Comparison of ENCODE assay signal across 17 cellular contexts in the genomic region with DNA sequence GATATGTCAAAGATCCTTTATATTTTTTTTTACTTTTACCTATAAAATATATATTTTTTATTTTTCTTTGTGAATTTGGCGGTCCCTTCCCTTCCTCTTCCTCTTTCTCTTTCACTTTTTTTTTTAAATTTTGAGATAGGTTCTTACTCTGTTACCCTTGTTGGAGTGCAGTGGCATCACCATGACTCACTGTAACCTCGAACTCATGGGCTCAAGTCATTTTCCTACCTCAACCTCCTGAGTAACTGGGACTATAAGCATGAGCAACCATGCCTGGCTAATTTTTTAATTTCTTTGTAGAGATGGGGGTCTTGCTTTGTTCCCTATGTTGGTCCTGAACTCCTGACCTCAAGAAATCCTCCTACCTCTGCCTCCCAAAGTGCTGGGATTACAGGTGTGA.
DNase-seq lines count a peak whose midpoint lies in the region; ATAC-seq and TF ChIP-seq lines count a peak whose summit lies in the region.
"Had no signal": no experiment of that assay in that cellular context is flagged by ENCODE, and none has a peak within 500 bp of the region (broad histone marks: within the 10 kb centered on the region; RNA-seq: fewer than 3 reads in every experiment).

No MANE protein-coding gene starts in this region.

- ATAC-seq in stimulated activated naive CD8-positive, alpha-beta T cell treated with anti-CD3 and anti-CD28 coated beads, Interleukin-15, Interleukin-2, amounts not matched to agents 100 U/mL and 50 U/mL, for 24 hours = peak; percentile 78
- no peak for ATAC-seq in stimulated activated naive CD8-positive, alpha-beta T cell treated with anti-CD3 and anti-CD28 coated beads, Interleukin-15, amount 100 ng/mL, for 72 hours
- ATAC-seq: PC-3 had no signal

- POLR2A ChIA-PET in activated CD4-positive, alpha-beta T cell treated with anti-CD3 and anti-CD28 coated beads, Interleukin-2, amount 10 ng/mL, durations not matched to agents 7 days and 5 days (lab: Charles Lee) = no interaction called here

- H3K27me3 ChIP-seq in suprapubic skin = no peaks in the 10 kb centered on the region

- TF ChIP-seq CTCF in suprapubic skin (IDR thresholded peaks at IDR 0.05) = no peak

- no peak overlapping the region for H3K4me3 ChIP-seq in suprapubic skin

- DNase-seq in activated CD4-positive, alpha-beta T cell treated with anti-CD3 and anti-CD28 coated beads for 48 hours = peak; percentile 8
- no peak for DNase-seq in activated CD4-positive, alpha-beta T cell treated with anti-CD3 and anti-CD28 coated beads, Interleukin-2, amount 10 ng/mL, durations not matched to agents 7 days and 5 days
- DNase-seq in stimulated activated naive CD8-positive, alpha-beta T cell treated with anti-CD3 and anti-CD28 coated beads, Interleukin-15, Interleukin-2, amounts not matched to agents 100 U/mL and 50 U/mL, for 24 hours = no peak
- no peak for DNase-seq in stimulated activated naive CD8-positive, alpha-beta T cell treated with anti-CD3 and anti-CD28 coated beads, Interleukin-15, amount 100 ng/mL, for 72 hours
- DNase-seq in kidney tubule cell (ENCODE audit: low spot score) (peak; percentile 61), suprapubic skin (ENCODE audit: low spot score in 2 of 2) (no peak), SW 1271 (lab: John Stamatoyannopoulos, UW) (no peak), nucleus accumbens (lab: John Stamatoyannopoulos, UW) (no peak)
- DNase-seq: 8988T, GDM1, H9, NCI-H1417 treated with DMSO at 0.1 percent for 48 hours, NCI-H526, PC-3, RPMI8226 had no signal

- TF ChIP-seq EP300 in suprapubic skin (IDR thresholded peaks at IDR 0.05) = no peak

- 84% methylated on average over 2 of the region's 2 CpGs for WGBS in suprapubic skin

- CTCF ChIA-PET in activated CD4-positive, alpha-beta T cell treated with anti-CD3 and anti-CD28 coated beads, Interleukin-2, amount 10 ng/mL, durations not matched to agents 7 days and 5 days (lab: Charles Lee) = no interaction called here

- peaks cover 18% of the 10 kb centered on the region for H3K27me3 Mint-ChIP-seq in activated CD4-positive, alpha-beta T cell treated with anti-CD3 and anti-CD28 coated beads, Interleukin-2, amount 10 ng/mL, durations not matched to agents 7 days and 5 days
- H3K27me3 Mint-ChIP-seq in stimulated activated naive CD8-positive, alpha-beta T cell treated with anti-CD3 and anti-CD28 coated beads, Interleukin-15, amount 100 ng/mL, for 72 hours = peaks cover 29% of the 10 kb centered on the region

- peak overlapping the region; percentile 75 for H3K27ac ChIP-seq in suprapubic skin
- H3K27ac ChIP-seq: KMS-11 had no signal

- H3K36me3 Mint-ChIP-seq in activated CD4-positive, alpha-beta T cell treated with anti-CD3 and anti-CD28 coated beads, Interleukin-2, amount 10 ng/mL, durations not matched to agents 7 days and 5 days (ENCODE audit: low read depth) = no peaks in the 10 kb centered on the region
- H3K36me3 Mint-ChIP-seq: CD14-positive monocyte had no signal

- H3K4me1 ChIP-seq in suprapubic skin = peaks cover 13% of the 10 kb centered on the region

- H3K9me3 Mint-ChIP-seq in activated CD4-positive, alpha-beta T cell treated with anti-CD3 and anti-CD28 coated beads, Interleukin-2, amount 10 ng/mL, durations not matched to agents 7 days and 5 days = no peaks in the 10 kb centered on the region
- H3K9me3 Mint-ChIP-seq in stimulated activated naive CD8-positive, alpha-beta T cell treated with anti-CD3 and anti-CD28 coated beads, Interleukin-15, amount 100 ng/mL, for 72 hours = no peaks in the 10 kb centered on the region
- H3K9me3 Mint-ChIP-seq: H9 had no signal

- no peak for TF ChIP-seq POLR2A in suprapubic skin (IDR thresholded peaks at IDR 0.05)

- no peak overlapping the region for H3K4me3 Mint-ChIP-seq in activated CD4-positive, alpha-beta T cell treated with anti-CD3 and anti-CD28 coated beads, Interleukin-2, amount 10 ng/mL, durations not matched to agents 7 days and 5 days
- H3K4me3 Mint-ChIP-seq in stimulated activated naive CD8-positive, alpha-beta T cell treated with anti-CD3 and anti-CD28 coated beads, Interleukin-15, amount 100 ng/mL, for 72 hours = no peak overlapping the region
- H3K4me3 Mint-ChIP-seq: CD14-positive monocyte, H9 had no signal

- no peaks in the 10 kb centered on the region for H3K36me3 ChIP-seq in suprapubic skin

- H3K9me3 ChIP-seq in suprapubic skin = no peaks in the 10 kb centered on the region

- H3K27ac Mint-ChIP-seq in activated CD4-positive, alpha-beta T cell treated with anti-CD3 and anti-CD28 coated beads, Interleukin-2, amount 10 ng/mL, durations not matched to agents 7 days and 5 days = no peak overlapping the region
- no peak overlapping the region for H3K27ac Mint-ChIP-seq in stimulated activated naive CD8-positive, alpha-beta T cell treated with anti-CD3 and anti-CD28 coated beads, Interleukin-15, amount 100 ng/mL, for 72 hours
- H3K27ac Mint-ChIP-seq: CD14-positive monocyte, H9 had no signal

- no peaks in the 10 kb centered on the region for H3K4me1 Mint-ChIP-seq in activated CD4-positive, alpha-beta T cell treated with anti-CD3 and anti-CD28 coated beads, Interleukin-2, amount 10 ng/mL, durations not matched to agents 7 days and 5 days
- H3K4me1 Mint-ChIP-seq in stimulated activated naive CD8-positive, alpha-beta T cell treated with anti-CD3 and anti-CD28 coated beads, Interleukin-15, amount 100 ng/mL, for 72 hours = peaks cover 4% of the 10 kb centered on the region

Comparison
In these comparisons a context has a peak if more than half of its experiments do, and no peak if none do; other contexts are left out.
1. DNase-seq: peak in activated CD4-positive, alpha-beta T cell treated with anti-CD3 and anti-CD28 coated beads for 48 hours (single experiment) and kidney tubule cell (single experiment); none in activated CD4-positive, alpha-beta T cell treated with anti-CD3 and anti-CD28 coated beads, Interleukin-2, amount 10 ng/mL, durations not matched to agents 7 days and 5 days (single experiment), stimulated activated naive CD8-positive, alpha-beta T cell treated with anti-CD3 and anti-CD28 coated beads, Interleukin-15, Interleukin-2, amounts not matched to agents 100 U/mL and 50 U/mL, for 24 hours (single experiment), stimulated activated naive CD8-positive, alpha-beta T cell treated with anti-CD3 and anti-CD28 coated beads, Interleukin-15, amount 100 ng/mL, for 72 hours (0 of 2), suprapubic skin (0 of 2), SW 1271 (0 of 2) and nucleus accumbens (0 of 56).